8 cellular contexts compared by ENCODE assay signal in the genomic region with DNA sequence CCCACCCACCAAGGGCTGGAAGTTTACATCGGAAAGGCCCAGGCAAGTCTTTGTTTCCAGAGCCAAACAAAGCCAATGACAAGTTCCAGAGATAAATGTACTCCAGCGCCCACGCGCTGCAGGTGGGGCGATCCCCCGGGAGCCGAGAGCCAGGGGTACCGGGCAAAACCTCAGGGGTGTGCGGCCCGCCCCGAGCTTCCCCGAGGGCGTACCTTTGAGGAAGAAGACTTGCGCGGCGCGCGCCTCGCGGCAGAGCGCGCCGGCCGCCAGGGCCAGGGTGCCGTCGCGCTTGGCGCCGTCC. TPM values are rescaled to one million over a fixed set of nuclear protein-coding genes. Genes with fewer than 3 reads are reported as not detected.
A peak's percentile ranks its signal among the peaks of the same experiment; 100 is the strongest.
DNase-seq lines count a peak whose midpoint lies in the region; ATAC-seq, FAIRE-seq and TF ChIP-seq lines count a peak whose summit lies in the region.

No MANE protein-coding gene starts in this region.

- H3K4me3 ChIP-seq in KMS-11 (IDR thresholded peaks at IDR 0.05; ENCODE audit: insufficient read depth, low read depth, low read length), result no peak overlapping the region
- H3K4me3 ChIP-seq in bronchial epithelial cell (ENCODE audit: low read depth, low read length), result peak overlapping the region; percentile 86
- H3K4me3 ChIP-seq in muscle layer of colon (ENCODE audit: low read depth in 1 of 2, low read length in 2 of 2), result peak overlapping the region; percentile 78 to 98

- H4K20me1 ChIP-seq in KMS-11 (ENCODE audit: insufficient read depth), result 0 out of 2 replicates have a peak, but pooled peaks cover 4% of the 10 kb centered on the region

- DNase-seq in bronchial epithelial cell (ENCODE audit: low read depth), result no peak
- DNase-seq in SIG-M5 treated with dmso at 0.1 percent for 504 hours (lab: John Stamatoyannopoulos, UW; ENCODE audit: unreplicated experiment), result no peak

- no peak for TF ChIP-seq CTCF in C4-2B (conservative IDR thresholded peaks at IDR 0.05)
- TF ChIP-seq CTCF in KMS-11 (conservative IDR thresholded peaks at IDR 0.05; ENCODE audit: low read depth, low read length), result no peak
- no peak for TF ChIP-seq CTCF in bronchial epithelial cell (IDR thresholded peaks at IDR 0.05; ENCODE audit: insufficient read depth, low read length, severe bottlenecking)

- peak overlapping the region; percentile 99 for H3K9ac ChIP-seq in KMS-11
- H3K9ac ChIP-seq in muscle layer of colon (ENCODE audit: low read length), result peak overlapping the region; percentile 100

- no peak for FAIRE-seq in bronchial epithelial cell (lab: Jason Lieb, UNC)

- ATAC-seq in HG02840 (IDR thresholded peaks at IDR 0.05; ENCODE audit: low FRiP score, unreplicated experiment) (no peak), GM21737 (IDR thresholded peaks at IDR 0.05; ENCODE audit: unreplicated experiment) (no peak), HG03095 (IDR thresholded peaks at IDR 0.05; ENCODE audit: unreplicated experiment) (no peak)

- no peak overlapping the region for H2AFZ ChIP-seq in KMS-11 (ENCODE audit: low read depth)

- H3K4me1 ChIP-seq in KMS-11 (ENCODE audit: low read depth, poor library complexity, severe bottlenecking), result peaks cover 54% of the 10 kb centered on the region
- peaks cover 49% of the 10 kb centered on the region for H3K4me1 ChIP-seq in muscle layer of colon (ENCODE audit: insufficient read depth, low read length)

- H3K27me3 ChIP-seq in KMS-11 (ENCODE audit: insufficient read depth, low read depth) (no peaks in the 10 kb centered on the region), bronchial epithelial cell (ENCODE audit: control insufficient read depth, insufficient read depth, low read length) (no peaks in the 10 kb centered on the region), muscle layer of colon (ENCODE audit: control insufficient read depth in 1 of 2, insufficient read depth in 2 of 2, low read length in 2 of 2) (no peaks in the 10 kb centered on the region)

- H3K4me2 ChIP-seq in KMS-11, result peak overlapping the region; percentile 84

- peak overlapping the region; percentile 97 for H3K27ac ChIP-seq in C4-2B
- H3K27ac ChIP-seq in KMS-11, result peak overlapping the region; percentile 98
- H3K27ac ChIP-seq in muscle layer of colon (ENCODE audit: low read depth, low read length), result peak overlapping the region; percentile 92

- no peaks in the 10 kb centered on the region for H3K9me3 ChIP-seq in muscle layer of colon (ENCODE audit: low read length)

- H3K79me2 ChIP-seq in KMS-11 (ENCODE audit: insufficient read depth, low read depth), result peaks cover 32% of the 10 kb centered on the region

- H3K36me3 ChIP-seq in KMS-11 (ENCODE audit: insufficient read depth) (no peaks in the 10 kb centered on the region), bronchial epithelial cell (ENCODE audit: control insufficient read depth, insufficient read depth, low read length) (peaks cover 20% of the 10 kb centered on the region), muscle layer of colon (ENCODE audit: insufficient read depth, low read length) (peaks cover 30% of the 10 kb centered on the region)

RNA-seq across cellular contexts. Expression of a gene that starts 0.7 kb away (rescaled TPM):
- 114 and 194 TPM in 2 replicates for total RNA-seq in bronchial epithelial cell
